Comparison of ENCODE assay signal across 8 cellular contexts in the genomic region with DNA sequence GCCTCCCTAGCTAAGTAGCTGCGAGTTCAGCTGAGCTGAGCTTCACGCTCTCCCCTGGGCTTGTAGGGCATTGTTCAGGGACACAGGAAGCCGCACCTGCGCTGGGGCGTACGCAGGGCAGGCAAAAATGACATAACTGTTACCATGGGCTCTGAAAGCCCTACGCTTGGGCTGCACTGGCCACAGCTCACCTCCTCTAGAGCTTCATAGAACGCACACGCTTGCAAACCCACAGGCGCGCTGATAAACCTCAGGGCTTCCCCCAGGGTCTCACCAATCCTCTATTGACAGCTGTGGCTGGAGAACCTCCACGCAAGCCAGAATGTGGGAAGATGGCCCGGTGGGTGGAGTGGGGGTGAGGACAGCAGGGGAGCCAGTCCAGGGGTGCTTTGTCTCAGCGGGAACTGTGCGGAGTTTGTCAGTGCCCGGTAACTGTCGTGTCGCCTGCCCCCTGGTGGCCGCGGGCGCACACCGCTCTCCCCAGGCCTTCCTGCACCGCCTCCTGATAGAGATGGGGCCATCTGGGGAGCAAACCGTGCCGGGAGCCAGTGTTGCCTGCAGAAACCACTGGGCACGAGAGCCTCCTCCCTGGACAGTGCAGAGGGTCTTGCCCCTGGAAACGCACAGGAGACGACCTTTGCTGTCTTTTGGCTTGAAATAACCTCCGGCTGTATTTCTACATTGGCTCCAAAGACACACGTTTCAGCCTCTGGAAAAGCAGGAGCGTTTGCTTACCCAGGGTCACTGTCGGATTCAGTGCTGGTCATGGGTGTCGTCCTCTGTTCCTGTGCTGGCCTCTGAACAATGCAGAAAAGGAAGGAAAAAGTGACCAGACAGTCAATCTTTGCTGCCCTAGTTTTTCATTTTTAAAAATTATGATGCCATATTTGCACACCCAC. TPM values are rescaled to one million over a fixed set of nuclear protein-coding genes. Genes with fewer than 3 reads are reported as not detected.
A peak's percentile ranks its signal among the peaks of the same experiment; 100 is the strongest.
DNase-seq lines count a peak whose midpoint lies in the region; ATAC-seq and TF ChIP-seq lines count a peak whose summit lies in the region.

No MANE protein-coding gene starts in this region.

- TF ChIP-seq POLR2A in sigmoid colon (IDR thresholded peaks at IDR 0.05): no peak

- ATAC-seq in GM21423 (IDR thresholded peaks at IDR 0.05; ENCODE audit: unreplicated experiment): peak; percentile 84
- ATAC-seq in activated naive CD4-positive, alpha-beta T cell treated with anti-CD3 and anti-CD28 coated beads, Interleukin-2, amount 50 U/mL, for 72 hours: peak; percentile 82 to 93
- peak; percentile 93 to 97 for ATAC-seq in left cardiac atrium

- peaks cover 0 to 5% (median 0%) of the 10 kb centered on the region in 4 donors for H3K4me1 ChIP-seq in sigmoid colon

- WGBS in sigmoid colon, 2 donors: 27 to 34% methylated on average over 33 of the region's 33 CpGs

- no peak overlapping the region for H3K4me3 ChIP-seq in sigmoid colon

- no peaks in the 10 kb centered on the region for H3K36me3 ChIP-seq in sigmoid colon

- intact Hi-C loops in left cardiac atrium (cut with DNase I) (loop anchor here (10.0 kb wide), 1 partner anchor 142 kb away; a partner anchor contains a TSS), sigmoid colon (cut with DNase I) (loop anchor here (5.0 to 10.0 kb wide), 3 partner anchors 162 to 580 kb away; no protein-coding TSS in a partner anchor)

- no peaks in the 10 kb centered on the region for H3K9me3 Mint-ChIP-seq in activated naive CD4-positive, alpha-beta T cell treated with anti-CD3 and anti-CD28 coated beads, Interleukin-2, amount 50 U/mL, for 72 hours

- peak; percentile 47 for DNase-seq in COR-L47 (lab: John Stamatoyannopoulos, UW)
- DNase-seq in Kasumi-1 (lab: John Stamatoyannopoulos, UW): peak; percentile 60 to 71
- DNase-seq in SKM-1 (lab: John Stamatoyannopoulos, UW; ENCODE audit: unreplicated experiment): peak; percentile 62
- DNase-seq in activated naive CD4-positive, alpha-beta T cell treated with anti-CD3 and anti-CD28 coated beads, Interleukin-2, amount 50 U/mL, for 72 hours (ENCODE audit: low spot score in 2 of 2): peak; percentile 66 to 82
- peak; percentile 78 for DNase-seq in left cardiac atrium
- peak; percentile 80 for DNase-seq in sigmoid colon
- DNase-seq in NCI-H187 treated with DMSO at 0.1 percent for 48 hours (lab: John Stamatoyannopoulos, UW): no peak

- peak; percentile 39 to 86 (median 62) for TF ChIP-seq CTCF in sigmoid colon (IDR thresholded peaks at IDR 0.05)

- no peaks in the 10 kb centered on the region for H3K27me3 ChIP-seq in sigmoid colon

- no peak overlapping the region for H3K27ac Mint-ChIP-seq in activated naive CD4-positive, alpha-beta T cell treated with anti-CD3 and anti-CD28 coated beads, Interleukin-2, amount 50 U/mL, for 72 hours

- H3K27ac ChIP-seq in sigmoid colon: no peak overlapping the region

- no peaks in the 10 kb centered on the region for H3K9me3 ChIP-seq in sigmoid colon

- no peaks in the 10 kb centered on the region for H3K36me3 Mint-ChIP-seq in activated naive CD4-positive, alpha-beta T cell treated with anti-CD3 and anti-CD28 coated beads, Interleukin-2, amount 50 U/mL, for 72 hours

- no peak for TF ChIP-seq EP300 in sigmoid colon (IDR thresholded peaks at IDR 0.05)

RNA-seq across cellular contexts. Expression of a gene that starts 17.0 kb away (rescaled TPM):
- total RNA-seq in activated naive CD4-positive, alpha-beta T cell treated with anti-CD3 and anti-CD28 coated beads, Interleukin-2, amount 50 U/mL, for 72 hours: not detected
- total RNA-seq in left cardiac atrium (10 to 100 TPM; 11.4 to 17.2 TPM), sigmoid colon (10 to 100 TPM in 1 of 4 donors, not detected in 3; 17.8 TPM)
- polyA plus RNA-seq in sigmoid colon: 1 to 10 TPM in 1 of 3 donors, not detected in 2; 4.2 TPM
